15 cellular contexts compared by ENCODE assay signal in the genomic region with DNA sequence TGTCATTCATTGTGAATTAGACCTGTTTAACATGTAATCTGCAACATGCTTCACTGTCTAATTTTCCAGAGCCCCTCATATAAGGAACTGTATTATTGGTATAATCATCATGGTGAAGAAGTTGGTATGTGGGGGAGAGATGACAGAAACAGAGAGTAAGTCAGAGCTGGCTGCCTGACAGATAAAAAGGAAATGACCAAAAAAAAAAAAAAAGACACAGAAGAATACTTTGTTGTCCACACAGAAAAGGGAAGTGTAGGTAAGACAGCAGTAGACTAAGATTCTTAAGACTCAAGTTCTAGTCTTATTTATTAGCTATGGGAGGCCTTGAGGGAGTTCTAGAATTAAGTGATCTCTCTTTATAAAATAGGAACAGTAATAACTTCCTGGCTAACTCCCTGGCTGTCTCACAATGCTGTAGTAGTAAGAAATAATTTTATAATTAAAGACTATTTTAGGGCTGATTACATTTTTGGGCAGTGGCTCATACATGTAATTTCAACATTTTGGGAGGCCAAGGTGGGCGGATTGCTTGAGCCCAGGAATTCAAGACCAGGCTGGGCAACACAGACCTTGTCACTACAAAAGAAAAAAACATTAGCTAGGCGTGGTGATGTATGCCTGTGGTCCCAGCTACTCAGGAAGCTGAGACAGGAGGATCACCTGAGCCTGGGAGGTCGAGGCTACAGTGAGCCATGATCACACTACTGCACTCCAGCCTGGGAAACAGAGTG.
DNase-seq lines count a peak whose midpoint lies in the region; ATAC-seq and TF ChIP-seq lines count a peak whose summit lies in the region.
"Had no signal": no experiment of that assay in that cellular context is flagged by ENCODE, and none has a peak within 500 bp of the region (broad histone marks: within the 10 kb centered on the region; RNA-seq: fewer than 3 reads in every experiment).

No MANE protein-coding gene starts in this region.

- H2BK120ac ChIP-seq in trophoblast cell (ENCODE audit: insufficient read depth, low read length, poor library complexity), result no peak overlapping the region

- H2BK5ac ChIP-seq in trophoblast cell (ENCODE audit: low read depth, low read length, poor library complexity), result no peak overlapping the region

- no peaks in the 10 kb centered on the region for H3K4me1 ChIP-seq in trophoblast cell (ENCODE audit: control insufficient read depth in 1 of 2, insufficient read depth in 2 of 2, low read length in 2 of 2)
- no peaks in the 10 kb centered on the region for H3K4me1 ChIP-seq in A673 (ENCODE audit: insufficient read depth, low read length, poor library complexity, severe bottlenecking)
- H3K4me1 ChIP-seq: heart right ventricle had no signal

- no CpG with 5 or more reads among the region's 3 CpGs for WGBS in trophoblast cell (ENCODE audit: extremely low coverage, insufficient coverage, insufficient read length)

- no peak overlapping the region for H2BK12ac ChIP-seq in trophoblast cell (ENCODE audit: low read length)

- TF ChIP-seq CTCF in NB4 (IDR thresholded peaks at IDR 0.05; ENCODE audit: low read depth, low read length) (no peak), osteocyte (IDR thresholded peaks at IDR 0.05) (no peak), A673 (conservative IDR thresholded peaks at IDR 0.05; ENCODE audit: low read depth, low read length) (no peak), Calu3 (IDR thresholded peaks at IDR 0.05; ENCODE audit: unreplicated experiment) (no peak)

- intact Hi-C loops in A673 (cut with micrococcal nuclease; ENCODE audit: unreplicated experiment) (no loop called here), Calu3 (cut with micrococcal nuclease; ENCODE audit: unreplicated experiment) (no loop called here)

- H3K27ac Mint-ChIP-seq in osteocyte (ENCODE audit: unreplicated experiment) (no peak overlapping the region), Calu3 (ENCODE audit: unreplicated experiment) (no peak overlapping the region)

- H3K4ac ChIP-seq in trophoblast cell (ENCODE audit: low read depth, low read length), result no peak overlapping the region

- POLR2A ChIA-PET in A673 (lab: Charles Lee; ENCODE audit: low non-redundant PET), result no interaction called here

- H3K9ac ChIP-seq in trophoblast cell (ENCODE audit: low read length), result no peak overlapping the region
- H3K9ac ChIP-seq: BLaER1 treated with 17β-estradiol and CSF1 and Interleukin-3, amounts not matched to agents 10 nM and 100 nM had no signal

- no peaks in the 10 kb centered on the region for H3K79me2 ChIP-seq in trophoblast cell (ENCODE audit: control insufficient read depth, insufficient read depth, low read length, poor library complexity)

- H3K4me2 ChIP-seq in trophoblast cell (ENCODE audit: low read length), result no peak overlapping the region

- no peak overlapping the region for H4K8ac ChIP-seq in trophoblast cell (ENCODE audit: low read depth, low read length)

- H2AK5ac ChIP-seq in trophoblast cell (ENCODE audit: low read length), result no peak overlapping the region

- no peak overlapping the region for H4K12ac ChIP-seq in trophoblast cell (ENCODE audit: low read depth, low read length)

- H3K27me3 Mint-ChIP-seq in osteocyte (ENCODE audit: unreplicated experiment), result no peaks in the 10 kb centered on the region
- H3K27me3 Mint-ChIP-seq in Calu3 (ENCODE audit: unreplicated experiment), result no peaks in the 10 kb centered on the region

- peaks cover 3 to 7% of the 10 kb centered on the region in 2 experiments for H3K36me3 ChIP-seq in trophoblast cell (ENCODE audit: control insufficient read depth in 1 of 2, insufficient read depth in 2 of 2, low read length in 2 of 2)
- H3K36me3 ChIP-seq in A673 (ENCODE audit: insufficient read depth, low read length, poor library complexity, severe bottlenecking), result no peaks in the 10 kb centered on the region
- H3K36me3 ChIP-seq: heart right ventricle had no signal

- H3K4me1 Mint-ChIP-seq in osteocyte (ENCODE audit: unreplicated experiment) (peaks cover 57% of the 10 kb centered on the region), Calu3 (ENCODE audit: low read depth, unreplicated experiment) (no peaks in the 10 kb centered on the region)

- peaks cover 4% of the 10 kb centered on the region for H3K36me3 Mint-ChIP-seq in osteocyte (ENCODE audit: unreplicated experiment)
- no peaks in the 10 kb centered on the region for H3K36me3 Mint-ChIP-seq in Calu3 (ENCODE audit: insufficient read depth, unreplicated experiment)

- no peak overlapping the region for H3K23ac ChIP-seq in trophoblast cell (ENCODE audit: low read length)

- H3K4me3 ChIP-seq in NB4 (ENCODE audit: low read depth, low read length), result no peak overlapping the region
- H3K4me3 ChIP-seq in trophoblast cell (ENCODE audit: low read depth, low read length), result no peak overlapping the region
- no peak overlapping the region for H3K4me3 ChIP-seq in A673 (ENCODE audit: low read depth, low read length, poor library complexity, severe bottlenecking)
- H3K4me3 ChIP-seq: BLaER1 treated with 17β-estradiol and CSF1 and Interleukin-3, amounts not matched to agents 10 nM and 100 nM; heart right ventricle had no signal

- BruUV-seq in A673 (replicated peaks; lab: Mats Ljungman, UMichigan) (no TSS peak), Calu3 (replicated peaks; lab: Mats Ljungman, UMichigan) (no TSS peak)

- CTCF ChIA-PET in A673 (lab: Charles Lee) (no interaction called here), Calu3 (lab: Charles Lee) (interaction anchor here (0.7 kb wide), 2 partner anchors 52 to 983 kb away, joined by 3 to 4 read pairs; no protein-coding TSS in a partner anchor)

- DNase-seq in EH (ENCODE audit: low read depth), result peak; percentile 10
- DNase-seq in NB4 (ENCODE audit: low read depth), result peak; percentile 15
- DNase-seq in fibroblast of gingiva (ENCODE audit: low read depth), result peak; percentile 4
- DNase-seq in osteocyte (ENCODE audit: extremely low spot score, unreplicated experiment), result no peak
- DNase-seq in trophoblast cell, result no peak
- no peak for DNase-seq in A673 (ENCODE audit: low spot score)
- DNase-seq in Calu3, result no peak
- DNase-seq: activated gamma-delta T cell treated with Interleukin-2 at 50 U/mL for 16 hours, EL, heart right ventricle, NCI-H1694, NCI-H524, RPMI8226 had no signal

- H3K9me3 ChIP-seq in trophoblast cell (ENCODE audit: insufficient read depth, low read depth, low read length) (no peaks in the 10 kb centered on the region), A673 (ENCODE audit: low read depth, low read length, poor library complexity, severe bottlenecking) (no peaks in the 10 kb centered on the region)
- H3K9me3 ChIP-seq: BLaER1 treated with 17β-estradiol and CSF1 and Interleukin-3, amounts not matched to agents 10 nM and 100 nM; heart right ventricle had no signal

- no peak overlapping the region for H2AFZ ChIP-seq in trophoblast cell (ENCODE audit: insufficient read depth, low read length, poor library complexity)

- no peaks in the 10 kb centered on the region for H3K79me1 ChIP-seq in trophoblast cell (ENCODE audit: low read length)

- H3K14ac ChIP-seq in trophoblast cell (ENCODE audit: low read length), result no peak overlapping the region

- no peak overlapping the region for H3K4me3 Mint-ChIP-seq in osteocyte (ENCODE audit: unreplicated experiment)
- H3K4me3 Mint-ChIP-seq in Calu3 (ENCODE audit: low read depth, unreplicated experiment), result no peak overlapping the region

- ATAC-seq in GM19395 (IDR thresholded peaks at IDR 0.05; ENCODE audit: unreplicated experiment), result peak; percentile 87
- ATAC-seq: heart right ventricle had no signal

- H3K18ac ChIP-seq in trophoblast cell (ENCODE audit: low read length), result no peak overlapping the region

- H3K27me3 ChIP-seq in trophoblast cell (ENCODE audit: insufficient read depth, low read length) (no peaks in the 10 kb centered on the region), A673 (replicated peaks; ENCODE audit: insufficient read depth, low read depth, low read length, poor library complexity) (no peaks in the 10 kb centered on the region)
- H3K27me3 ChIP-seq: BLaER1 treated with 17β-estradiol and CSF1 and Interleukin-3, amounts not matched to agents 10 nM and 100 nM; heart right ventricle had no signal

- no peak for TF ChIP-seq POLR2A in NB4 (IDR thresholded peaks at IDR 0.05; ENCODE audit: extremely low read depth, insufficient read length)

- no peak overlapping the region for H4K91ac ChIP-seq in trophoblast cell (ENCODE audit: low read depth, low read length)

- H3K9me3 Mint-ChIP-seq in osteocyte (ENCODE audit: unreplicated experiment) (peaks cover 4% of the 10 kb centered on the region), Calu3 (ENCODE audit: low read depth, unreplicated experiment) (peaks cover 4% of the 10 kb centered on the region)

- no peak overlapping the region for H3K27ac ChIP-seq in trophoblast cell (ENCODE audit: low read depth, low read length)
- no peak overlapping the region for H3K27ac ChIP-seq in A673 (ENCODE audit: low read depth, low read length, poor library complexity, severe bottlenecking)
- H3K27ac ChIP-seq: BLaER1 treated with 17β-estradiol and CSF1 and Interleukin-3, amounts not matched to agents 10 nM and 100 nM; heart right ventricle had no signal

Comparison
In these comparisons a context has a peak if more than half of its experiments do, and no peak if none do; other contexts are left out.
1. DNase-seq: peak in EH (single experiment), NB4 (single experiment) and fibroblast of gingiva (single experiment); none in osteocyte (single experiment), trophoblast cell (0 of 2), A673 (single experiment) and Calu3 (single experiment).